Comparison of ENCODE assay signal across 9 cellular contexts in the genomic region with DNA sequence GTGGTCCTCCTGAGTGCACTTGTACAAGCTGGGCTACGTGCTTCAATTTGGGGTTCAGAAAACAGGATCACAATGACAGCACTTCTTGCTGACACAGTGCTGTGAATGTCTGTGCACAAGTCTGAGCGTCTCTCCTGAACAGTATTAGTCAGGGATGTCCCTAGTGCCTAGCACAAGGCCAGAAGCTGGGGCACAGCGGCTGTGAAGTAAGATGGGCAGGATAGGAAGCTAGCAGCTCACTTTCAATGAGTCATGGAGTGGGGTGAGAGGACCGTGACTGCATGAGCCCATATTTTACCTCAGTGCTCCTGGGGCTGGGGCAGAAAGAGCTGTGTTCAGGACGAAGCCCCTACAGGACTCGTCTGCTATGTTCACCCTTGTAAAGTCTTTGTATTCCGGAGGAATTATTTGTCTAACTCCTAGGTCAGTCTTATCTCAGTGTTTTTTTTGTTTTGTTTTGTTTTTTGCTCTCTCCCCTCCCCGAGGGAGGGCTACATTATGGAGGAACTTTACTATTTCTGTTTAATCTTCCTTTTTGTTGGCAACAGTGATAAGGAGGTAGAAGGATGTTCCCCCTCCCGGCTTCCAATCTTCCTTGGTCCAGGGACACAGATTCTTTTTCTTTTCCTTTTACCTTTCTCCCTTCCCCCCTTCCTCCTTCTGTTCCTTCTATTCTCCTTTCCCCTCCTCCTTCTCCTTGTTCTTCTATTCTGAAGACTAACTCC. TPM values are rescaled to one million over a fixed set of nuclear protein-coding genes. Genes with fewer than 3 reads are reported as not detected.
DNase-seq lines count a peak whose midpoint lies in the region; ATAC-seq and TF ChIP-seq lines count a peak whose summit lies in the region.
"Had no signal": no experiment of that assay in that cellular context is flagged by ENCODE, and none has a peak within 500 bp of the region (broad histone marks: within the 10 kb centered on the region; RNA-seq: fewer than 3 reads in every experiment).

No MANE protein-coding gene starts in this region.

- H3K4me3 ChIP-seq in endodermal cell (ENCODE audit: low read length) (no peak overlapping the region), psoas muscle (no peak overlapping the region)

- H3K27ac ChIP-seq in endodermal cell (ENCODE audit: low read depth, low read length) (no peak overlapping the region), psoas muscle (peak overlapping the region; percentile 23)

- peaks cover 79% of the 10 kb centered on the region for H3K27me3 Mint-ChIP-seq in endodermal cell (ENCODE audit: insufficient read depth)

- no peak overlapping the region for H3K4me3 Mint-ChIP-seq in endodermal cell

- no peak overlapping the region for H3K9ac ChIP-seq in endodermal cell (ENCODE audit: extremely low read depth, low read length, poor library complexity, severe bottlenecking)

- intact Hi-C loops in psoas muscle (cut with DNase I) = no loop called here

- H3K9me3 Mint-ChIP-seq in endodermal cell = no peaks in the 10 kb centered on the region

- DNase-seq in NOMO-1 treated with dmso at 0.1 percent for 144 hours (lab: John Stamatoyannopoulos, UW; ENCODE audit: unreplicated experiment) (peak; percentile 50), endodermal cell (peak; percentile 51), psoas muscle (no peak), HuH-7.5 (ENCODE audit: low spot score) (no peak), COR-L47 (lab: John Stamatoyannopoulos, UW) (no peak), middle frontal gyrus (ENCODE audit: extremely low spot score, low spot score) (no peak)
- DNase-seq: stimulated activated naive CD4-positive, alpha-beta T cell treated with Interleukin-2 at 50 U/mL for 16 hours had no signal

- peaks cover 34% of the 10 kb centered on the region for H3K27me3 ChIP-seq in endodermal cell (ENCODE audit: control insufficient read depth, insufficient read depth, low read length, poor library complexity, severe bottlenecking)
- peaks cover 0 to 21% (median 5%) of the 10 kb centered on the region in 3 donors for H3K27me3 ChIP-seq in psoas muscle (ENCODE audit: insufficient read depth in 3 of 3, low read length in 2 of 3)

- H3K4me1 Mint-ChIP-seq in endodermal cell = peaks cover 37% of the 10 kb centered on the region

- H3K9me3 ChIP-seq in endodermal cell (ENCODE audit: control insufficient read depth, low read length) (no peaks in the 10 kb centered on the region), psoas muscle (no peaks in the 10 kb centered on the region)

- H3K36me3 Mint-ChIP-seq in endodermal cell (ENCODE audit: low read depth) = no peaks in the 10 kb centered on the region

- ATAC-seq in GM18870 (IDR thresholded peaks at IDR 0.05; ENCODE audit: unreplicated experiment) (peak; percentile 64), psoas muscle (peak in 2 of 4 donors; percentile 26 to 29), HG03520 (IDR thresholded peaks at IDR 0.05; ENCODE audit: unreplicated experiment) (no peak)

- peaks cover 11% of the 10 kb centered on the region for H3K4me1 ChIP-seq in endodermal cell (ENCODE audit: control insufficient read depth, insufficient read depth, low read length)
- H3K4me1 ChIP-seq in psoas muscle = no peaks in the 10 kb centered on the region

- H3K36me3 ChIP-seq in endodermal cell (ENCODE audit: control insufficient read depth, insufficient read depth, low read length) (no peaks in the 10 kb centered on the region), psoas muscle (ENCODE audit: insufficient read depth in 1 of 2, low read depth in 1 of 2) (no peaks in the 10 kb centered on the region)

- WGBS in endodermal cell (ENCODE audit: insufficient coverage in 1 of 2, insufficient read length in 1 of 2), 2 experiments = 57 to 80% methylated on average over 5 to 9 of the region's 9 CpGs
- WGBS in psoas muscle, 3 donors = 70 to 81% (median 71%) methylated on average over 9 of the region's 9 CpGs

- TF ChIP-seq CTCF in endodermal cell (conservative IDR thresholded peaks at IDR 0.05) (peak; percentile 41), psoas muscle (IDR thresholded peaks at IDR 0.05) (no peak)

- H3K27ac Mint-ChIP-seq in endodermal cell = no peak overlapping the region

RNA-seq across cellular contexts. Expression of a gene that starts 2.8 kb away (rescaled TPM):
- total RNA-seq in endodermal cell (1 to 10 TPM; 1.7 to 5.1 TPM), psoas muscle (1 to 10 TPM; 2.4 to 5.7 (median 2.6) TPM)
- polyA plus RNA-seq in endodermal cell (2013, experiment 1 of 2) = 1.5 TPM
- 0.66 TPM for polyA plus RNA-seq in endodermal cell (2013, experiment 2 of 2)
- polyA plus RNA-seq in psoas muscle = 1 to 10 TPM; 1.0 to 2.9 (median 1.5) TPM

RNA-seq across cellular contexts. Expression of a gene that starts 27.0 kb away (rescaled TPM):
- total RNA-seq in endodermal cell (1 to 10 TPM in 1 of 2 donors, under 1 TPM in 1; 0.40 to 1.1 TPM), psoas muscle (1 to 10 TPM; 2.3 to 5.7 (median 4.7) TPM)
- 67.9 TPM for polyA plus RNA-seq in endodermal cell (2013, experiment 1 of 2)
- polyA plus RNA-seq in endodermal cell (2013, experiment 2 of 2) = 68.5 TPM
- 1 to 10 TPM; 1.1 to 2.0 (median 1.7) TPM for polyA plus RNA-seq in psoas muscle

Comparison
In these comparisons a context has a peak if more than half of its experiments do, and no peak if none do; other contexts are left out.
1. DNase-seq: peak in NOMO-1 treated with dmso at 0.1 percent for 144 hours (single experiment) and endodermal cell (single experiment); none in psoas muscle (0 of 2), HuH-7.5 (single experiment), COR-L47 (single experiment) and middle frontal gyrus (single experiment).